In genomic region chr15:55942332-55942731, GRCh38 we compare ENCODE assay signal across 26 cellular contexts. TPM values are rescaled to one million over a fixed set of nuclear protein-coding genes. Genes with fewer than 3 reads are reported as not detected.
DNase-seq lines count a peak whose midpoint lies in the region; ATAC-seq, FAIRE-seq and TF ChIP-seq lines count a peak whose summit lies in the region.
"Had no signal": no experiment of that assay in that cellular context is flagged by ENCODE, and none has a peak within 500 bp of the region (broad histone marks: within the 10 kb centered on the region; RNA-seq: fewer than 3 reads in every experiment).

No MANE protein-coding gene starts in this region.

- CTCF ChIA-PET in HepG2 (lab: Yijun Ruan, JAX; ENCODE audit: low intra/inter-chr PET ratio, low total read pairs), result no interaction called here
- CTCF ChIA-PET in K562 (lab: Yijun Ruan, JAX; ENCODE audit: low intra/inter-chr PET ratio), result no interaction called here

- in situ Hi-C loops in HepG2 (cut with HindIII; ENCODE audit: extremely low pct_ligation_motif_present, low pct_unique_long_range_greater_than_20kb), result no loop called here
- in situ Hi-C loops in K562 (cut with MboI), result no loop called here
- in situ Hi-C loops in gastrocnemius medialis (cut with MboI; ENCODE audit: low sequenced_read_pairs in 4 of 4), result no loop called here

- FAIRE-seq in HepG2 (lab: Jason Lieb, UNC) (no peak), K562 (lab: Jason Lieb, UNC) (no peak)
- FAIRE-seq: A204.1, urothelium cell line had no signal

- intact Hi-C loops in right lobe of liver (cut with DNase I), result no loop called here
- intact Hi-C loops in HepG2 (cut with micrococcal nuclease; ENCODE audit: unreplicated experiment), result no loop called here
- intact Hi-C loops in K562 (cut with micrococcal nuclease), result no loop called here
- intact Hi-C loops in upper lobe of right lung (cut with DNase I), result no loop called here
- intact Hi-C loops in gastrocnemius medialis (cut with DNase I; ENCODE audit: low total_unique reads), result no loop called here

- no peak overlapping the region for H3K4me3 ChIP-seq in right lobe of liver
- no peak overlapping the region for H3K4me3 ChIP-seq in HepG2 (replicated peaks in 1 of 3; ENCODE audit: insufficient read depth in 1 of 3, low read depth in 2 of 3, low read length in 3 of 3)
- H3K4me3 ChIP-seq in K562, result no peak overlapping the region
- H3K4me3 ChIP-seq in upper lobe of right lung, result no peak overlapping the region
- no peak overlapping the region for H3K4me3 ChIP-seq in gastrocnemius medialis
- H3K4me3 ChIP-seq: BLaER1, dorsolateral prefrontal cortex had no signal

- H3K27me3 ChIP-seq in right lobe of liver, result no peaks in the 10 kb centered on the region
- H3K27me3 ChIP-seq in HepG2 (ENCODE audit: control insufficient read depth in 1 of 2, insufficient read depth in 2 of 2, low read length in 2 of 2), result no peaks in the 10 kb centered on the region
- no peaks in the 10 kb centered on the region for H3K27me3 ChIP-seq in K562 (ENCODE audit: control insufficient read depth in 2 of 2, insufficient read depth in 2 of 2, low read length in 2 of 2)
- H3K27me3 ChIP-seq in upper lobe of right lung, result no peaks in the 10 kb centered on the region
- H3K27me3 ChIP-seq in foreskin keratinocyte, result no peaks in the 10 kb centered on the region
- H3K27me3 ChIP-seq in gastrocnemius medialis, result no peaks in the 10 kb centered on the region
- H3K27me3 ChIP-seq: BLaER1, dorsolateral prefrontal cortex had no signal

- no peaks in the 10 kb centered on the region for H4K20me1 ChIP-seq in HepG2 (ENCODE audit: insufficient read depth, low read length)
- no peaks in the 10 kb centered on the region for H4K20me1 ChIP-seq in K562 (replicated peaks; ENCODE audit: control insufficient read depth, insufficient read depth, low read length)
- H4K20me1 ChIP-seq: BLaER1 had no signal

- H3K9me1 ChIP-seq in K562 (ENCODE audit: control insufficient read depth, insufficient read depth, low read length), result no peaks in the 10 kb centered on the region

- no peaks in the 10 kb centered on the region for H3K36me3 ChIP-seq in right lobe of liver
- peaks cover 0 to 7% of the 10 kb centered on the region in 2 experiments; a peak in 2 of 5 replicates for H3K36me3 ChIP-seq in HepG2 (replicated peaks in 1 of 2; ENCODE audit: control insufficient read depth in 1 of 2, insufficient read depth in 2 of 2, low read length in 2 of 2)
- no peaks in the 10 kb centered on the region for H3K36me3 ChIP-seq in K562 (ENCODE audit: control insufficient read depth, insufficient read depth, low read length)
- no peaks in the 10 kb centered on the region for H3K36me3 ChIP-seq in upper lobe of right lung
- peaks cover 0 to 10% of the 10 kb centered on the region in 2 donors for H3K36me3 ChIP-seq in gastrocnemius medialis

- TF ChIP-seq CTCF in right lobe of liver (IDR thresholded peaks at IDR 0.05), result no peak
- TF ChIP-seq CTCF in HepG2 (CRISPR knock-in tag; IDR thresholded peaks at IDR 0.05), result no peak
- TF ChIP-seq CTCF in K562 (IDR thresholded peaks at IDR 0.05 in 2 of 3, conservative IDR thresholded peaks at IDR 0.05 in 1 of 3; ENCODE audit: insufficient read depth in 2 of 3, low read depth in 1 of 3, low read length in 3 of 3), result no peak
- no peak for TF ChIP-seq CTCF in upper lobe of right lung (IDR thresholded peaks at IDR 0.05)
- TF ChIP-seq CTCF in foreskin keratinocyte (conservative IDR thresholded peaks at IDR 0.05), result no peak
- TF ChIP-seq CTCF in gastrocnemius medialis (IDR thresholded peaks at IDR 0.05 in 4 of 5, conservative IDR thresholded peaks at IDR 0.05 in 1 of 5), result no peak

- no peak overlapping the region for H2AFZ ChIP-seq in HepG2 (ENCODE audit: low read length)
- no peak overlapping the region; the same call in 1 of the 2 replicates for H2AFZ ChIP-seq in K562 (ENCODE audit: low read depth, low read length)

- POLR2A ChIA-PET in HepG2 (lab: Yijun Ruan, JAX) (no interaction called here), K562 (lab: Yijun Ruan, JAX) (no interaction called here)

- WGBS in right lobe of liver (ENCODE audit: insufficient coverage, low coverage, low lambda C conversion rate, missing lambda C conversion rate), result 76% methylated on average over 4 of the region's 4 CpGs
- over 99% methylated on average over 4 of the region's 4 CpGs for WGBS in HepG2 (ENCODE audit: low lambda C conversion rate)
- 41% methylated on average over 4 of the region's 4 CpGs for WGBS in K562 (ENCODE audit: insufficient coverage, low coverage, missing lambda C conversion rate)

- no peak overlapping the region for H3K9ac ChIP-seq in HepG2 (ENCODE audit: insufficient read depth, low read depth, low read length)
- H3K9ac ChIP-seq in K562 (ENCODE audit: insufficient read depth in 1 of 2, low read depth in 2 of 2, low read length in 2 of 2), result no peak overlapping the region
- H3K9ac ChIP-seq: BLaER1 had no signal

- no peak for DNase-seq in right lobe of liver
- no peak for DNase-seq in HepG2 (ENCODE audit: low spot score)
- peak; percentile 76 for DNase-seq in OCI-M1 (lab: John Stamatoyannopoulos, UW)
- no peak for DNase-seq in K562 (ENCODE audit: extremely low read depth in 1 of 4, low spot score in 3 of 4)
- no peak for DNase-seq in upper lobe of right lung
- DNase-seq in foreskin keratinocyte, result no peak
- DNase-seq in mesenteric fat pad (ENCODE audit: low spot score), result no peak
- no peak for DNase-seq in gastrocnemius medialis
- DNase-seq: activated CD4-positive, alpha-beta T cell treated with anti-CD3 and anti-CD28 coated beads for 1 hour; activated CD8-positive, alpha-beta T cell treated with anti-CD3 and anti-CD28 coated beads, Interleukin-2, amount 10 ng/mL, durations not matched to agents 7 days and 5 days; activated gamma-delta T cell; activated T-cell treated with anti-CD3 and anti-CD28 coated beads for 4 hours; dorsolateral prefrontal cortex; HCEC 1CT; left cardiac atrium; mesenchymal stem cell; NCI-H1694; NCI-H2171 treated with DMSO at 0.1 percent for 48 hours; NCI-H526 treated with DMSO at 0.1 percent for 48 hours; nucleus accumbens; stimulated activated CD4-positive, alpha-beta T cell treated with anti-CD3 and anti-CD28 coated beads, Interleukin-2, amount 100 ng/mL, for 48 hours; T1000 had no signal

- BruUV-seq in HepG2 (replicated peaks; lab: Mats Ljungman, UMichigan) (no TSS peak), K562 (replicated peaks; lab: Mats Ljungman, UMichigan) (no TSS peak)

- TF ChIP-seq EP300 in HepG2 (IDR thresholded peaks at IDR 0.05; ENCODE audit: low read depth in 2 of 2, low read length in 2 of 2), result no peak
- TF ChIP-seq EP300 in HepG2 (CRISPR knock-in tag; IDR thresholded peaks at IDR 0.05; ENCODE audit: borderline replicate concordance), result no peak
- no peak for TF ChIP-seq EP300 in K562 (IDR thresholded peaks at IDR 0.05; ENCODE audit: low read length)

- H3K4me2 ChIP-seq in HepG2 (ENCODE audit: low read depth, low read length) (no peak overlapping the region), K562 (ENCODE audit: insufficient read depth, low read length) (no peak overlapping the region)
- H3K4me2 ChIP-seq: BLaER1 had no signal

- no peak overlapping the region for H3K27ac ChIP-seq in right lobe of liver
- no peak overlapping the region for H3K27ac ChIP-seq in HepG2 (ENCODE audit: extremely low read length, insufficient read depth, low read length)
- peak overlapping the region; percentile 41; the same call in 1 of the 3 replicates for H3K27ac ChIP-seq in K562 (ENCODE audit: extremely low read depth, low read depth, low read length)
- H3K27ac ChIP-seq in upper lobe of right lung, result no peak overlapping the region
- no peak overlapping the region for H3K27ac ChIP-seq in foreskin keratinocyte
- no peak overlapping the region for H3K27ac ChIP-seq in gastrocnemius medialis
- H3K27ac ChIP-seq: BLaER1, dorsolateral prefrontal cortex had no signal

- peak in 3 of 4 donors; percentile 21 to 51 (median 36) for ATAC-seq in right lobe of liver
- ATAC-seq in HepG2, result no peak
- ATAC-seq in K562, result no peak
- peak; percentile 67 for ATAC-seq in upper lobe of right lung
- ATAC-seq in foreskin keratinocyte, result no peak
- no peak for ATAC-seq in gastrocnemius medialis
- ATAC-seq: activated CD8-positive, alpha-beta T cell treated with anti-CD3 and anti-CD28 coated beads, Interleukin-2, amount 10 ng/mL, durations not matched to agents 7 days and 5 days; left cardiac atrium; stimulated activated effector memory CD8-positive, alpha-beta T cell treated with anti-CD3 and anti-CD28 coated beads, Interleukin-12 subunit alpha, Interleukin-12 subunit beta, amount 100 ng/mL, for 72 hours had no signal

- no peaks in the 10 kb centered on the region for H3K79me2 ChIP-seq in HepG2 (ENCODE audit: insufficient read depth, low read length)
- no peaks in the 10 kb centered on the region for H3K79me2 ChIP-seq in K562 (ENCODE audit: control insufficient read depth, insufficient read depth, low read length)

- TF ChIP-seq POLR2A in right lobe of liver (IDR thresholded peaks at IDR 0.05), result no peak
- no peak for TF ChIP-seq POLR2A in HepG2 (IDR thresholded peaks at IDR 0.05; ENCODE audit: insufficient read depth in 1 of 2, low read depth in 2 of 2, low read length in 2 of 2)
- TF ChIP-seq POLR2A in K562 (conservative IDR thresholded peaks at IDR 0.05), result no peak
- TF ChIP-seq POLR2A in gastrocnemius medialis (IDR thresholded peaks at IDR 0.05), result no peak

- H3K9me3 ChIP-seq in right lobe of liver, result no peaks in the 10 kb centered on the region
- H3K9me3 ChIP-seq in HepG2 (ENCODE audit: low read length), result peaks cover 4% of the 10 kb centered on the region; the same call in 1 of the 2 replicates
- H3K9me3 ChIP-seq in K562 (replicated peaks; ENCODE audit: control insufficient read depth, insufficient read depth, low read depth, low read length), result no peaks in the 10 kb centered on the region
- H3K9me3 ChIP-seq in upper lobe of right lung, result peaks cover 6% of the 10 kb centered on the region
- peaks cover 0 to 8% (median 4%) of the 10 kb centered on the region in 3 donors for H3K9me3 ChIP-seq in gastrocnemius medialis

- no peak for TF ChIP-seq RAD21 in HepG2 (CRISPR knock-in tag; IDR thresholded peaks at IDR 0.05)
- TF ChIP-seq RAD21 in K562 (CRISPR knock-in tag; conservative IDR thresholded peaks at IDR 0.05 in 1 of 2, IDR thresholded peaks at IDR 0.05 in 1 of 2), result no peak

- peaks cover 0 to 8% (median 3%) of the 10 kb centered on the region in 4 donors for H3K4me1 ChIP-seq in right lobe of liver
- peaks cover 22% of the 10 kb centered on the region for H3K4me1 ChIP-seq in HepG2 (ENCODE audit: insufficient read depth, low read length)
- peaks cover 0 to 2% of the 10 kb centered on the region in 2 experiments; a peak in 1 of 5 replicates for H3K4me1 ChIP-seq in K562 (replicated peaks in 1 of 2; ENCODE audit: control insufficient read depth in 2 of 2, insufficient read depth in 2 of 2, low read length in 2 of 2)
- peaks cover 2% of the 10 kb centered on the region for H3K4me1 ChIP-seq in upper lobe of right lung
- no peaks in the 10 kb centered on the region for H3K4me1 ChIP-seq in foreskin keratinocyte
- H3K4me1 ChIP-seq in gastrocnemius medialis, result no peaks in the 10 kb centered on the region

RNA-seq across cellular contexts. Expression of gene NEDD4, which starts 51.1 kb away (rescaled TPM):
- 10 to 100 TPM; 16.0 to 65.3 (median 22.4) TPM for total RNA-seq in right lobe of liver
- total RNA-seq in HepG2 (2016; rRNA removed; fragmentation: Illumina TruSeq; extraction: Trizol), result 13.0 and 25.6 TPM in 2 replicates
- 1.4 and 2.6 TPM in 2 replicates for total RNA-seq in HepG2 (2016; cell fraction: cytosol; rRNA removed; fragmentation: Illumina TruSeq; extraction: Trizol; ENCODE audit: low read depth)
- total RNA-seq in HepG2 (2016; cell fraction: insoluble cytoplasmic fraction; rRNA removed; fragmentation: Illumina TruSeq; extraction: Trizol), result 15.1 and 23.4 TPM in 2 replicates
- 5.2 and 6.1 TPM in 2 replicates for total RNA-seq in HepG2 (2016; cell fraction: membrane; rRNA removed; fragmentation: Illumina TruSeq; extraction: Trizol)
- total RNA-seq in HepG2 (2016; cell fraction: nucleus; rRNA removed; fragmentation: Illumina TruSeq; extraction: Trizol), result 13.0 and 15.3 TPM in 2 replicates
- 9.8 and 10.4 TPM in 2 replicates for polyA plus RNA-seq in HepG2 (2011; rRNA removed)
- 5.1 and 8.3 TPM in 2 replicates for polyA plus RNA-seq in HepG2 (2011; cell fraction: cytosol; rRNA removed)
- 5.3 and 7.5 TPM in 2 replicates for polyA plus RNA-seq in HepG2 (2011; cell fraction: nucleus; rRNA removed)
- polyA plus RNA-seq in HepG2 (2012), result 11.3 and 12.5 TPM in 2 replicates
- 0.52 and 0.64 TPM in 2 replicates for polyA plus RNA-seq in HepG2 (2016; cell fraction: cytosol; fragmentation: Illumina TruSeq; extraction: Trizol; ENCODE audit: low read depth)
- polyA plus RNA-seq in HepG2 (2016; cell fraction: insoluble cytoplasmic fraction; fragmentation: Illumina TruSeq; extraction: Trizol; ENCODE audit: low read depth), result 11.3 TPM in 2 replicates
- polyA plus RNA-seq in HepG2 (2016; cell fraction: membrane; fragmentation: Illumina TruSeq; extraction: Trizol; ENCODE audit: low read depth), result 2.3 and 2.5 TPM in 2 replicates
- 8.8 and 9.7 TPM in 2 replicates for polyA plus RNA-seq in HepG2 (2016; cell fraction: nucleus; fragmentation: Illumina TruSeq; extraction: Trizol; ENCODE audit: insufficient read depth, low read depth)
- 7.6 and 24.3 TPM in 2 replicates for polyA minus RNA-seq in HepG2 (2011; rRNA and poly(A)+ RNA removed; ENCODE audit: low replicate concordance)
- polyA minus RNA-seq in HepG2 (2011; cell fraction: cytosol; rRNA and poly(A)+ RNA removed), result 10.1 and 10.7 TPM in 2 replicates
- polyA minus RNA-seq in HepG2 (2011; cell fraction: nucleus; rRNA and poly(A)+ RNA removed), result 30.1 and 38.0 TPM in 2 replicates
- 13.0 and 37.1 TPM in 2 replicates for total RNA-seq in K562 (2011; cell fraction: chromatin; rRNA removed; ENCODE audit: low replicate concordance)
- 5.2 and 10.1 TPM in 2 replicates for total RNA-seq in K562 (2011; cell fraction: nucleolus; rRNA removed)
- total RNA-seq in K562 (2011; cell fraction: nucleoplasm; rRNA removed), result 16.2 and 17.3 TPM in 2 replicates
- total RNA-seq in K562 (2014; rRNA removed), result 13.0 and 15.2 TPM in 2 replicates
- total RNA-seq in K562 (2014; rRNA removed; fragmentation: Illumina TruSeq; extraction: Trizol), result 20.0 and 24.2 TPM in 2 replicates
- 20.8 and 22.6 TPM in 2 replicates for total RNA-seq in K562 (2015; rRNA removed; fragmentation: Illumina TruSeq; extraction: Trizol)
- total RNA-seq in K562 (2021), result 21.6 and 22.1 TPM in 2 replicates
- polyA plus RNA-seq in K562 (2011; rRNA removed), result 12.5 and 17.3 TPM in 2 replicates
- 4.1 and 5.5 TPM in 2 replicates for polyA plus RNA-seq in K562 (2011; cell fraction: cytosol; rRNA removed)
- polyA plus RNA-seq in K562 (2011; cell fraction: nucleus; rRNA removed), result 6.9 and 9.1 TPM in 2 replicates
- 12.3 and 28.7 TPM in 2 replicates for polyA plus RNA-seq in K562 (2012)
- polyA plus RNA-seq in K562 (2014; fragmentation: Illumina TruSeq; extraction: Trizol), result 18.7 and 23.7 TPM in 2 replicates
- 10 to 100 TPM in 1 of 2 experiments, 1 to 10 TPM in 1; 7.2 to 12.2 TPM for polyA plus RNA-seq in K562 (2014; fragmentation: Nextera tagmentation; extraction: Ambion mirVana)
- polyA plus RNA-seq in K562 (2014; rRNA removed), result 12.4 and 12.9 TPM in 2 replicates
- polyA minus RNA-seq in K562 (2011; rRNA and poly(A)+ RNA removed), result 26.9 and 27.0 TPM in 2 replicates
- 6.6 and 8.8 TPM in 2 replicates for polyA minus RNA-seq in K562 (2011; cell fraction: cytosol; rRNA and poly(A)+ RNA removed)
- polyA minus RNA-seq in K562 (2011; cell fraction: nucleus; rRNA and poly(A)+ RNA removed), result 9.3 and 16.9 TPM in 2 replicates
- total RNA-seq in upper lobe of right lung, result 18.4 TPM
- 24.8 and 40.2 TPM in 2 replicates for total RNA-seq in foreskin keratinocyte
- 3.9 and 7.8 TPM in 2 replicates for polyA plus RNA-seq in foreskin keratinocyte
- total RNA-seq in mesenteric fat pad, result 16.1 TPM
- 100 to 1,000 TPM in 3 of 4 donors, 10 to 100 TPM in 1; 45.4 to 475 (median 205) TPM for total RNA-seq in gastrocnemius medialis

Comparison
In these comparisons a context has a peak if more than half of its experiments do, and no peak if none do; other contexts are left out.
1. ATAC-seq: peak in right lobe of liver (3 of 4) and upper lobe of right lung (single experiment); none in HepG2 (single experiment), K562 (single experiment), foreskin keratinocyte (single experiment) and gastrocnemius medialis (0 of 2).